In genomic region chr19:57559404-57560025, GRCh38 we compare ENCODE assay signal across 8 cellular contexts. TPM values are rescaled to one million over a fixed set of nuclear protein-coding genes. Genes with fewer than 3 reads are reported as not detected.
DNase-seq lines count a peak whose midpoint lies in the region; ATAC-seq and TF ChIP-seq lines count a peak whose summit lies in the region.

Gene ZNF550 (minus strand): TSS chr19:57559863. CDS start chr19:57559682, 181 bp downstream.

- peaks cover 8% of the 10 kb centered on the region for H3K27me3 Mint-ChIP-seq in activated naive CD8-positive, alpha-beta T cell treated with anti-CD3 and anti-CD28 coated beads, Interleukin-2, amount 50 U/mL, for 24 hours

- no peaks in the 10 kb centered on the region for H4K20me1 ChIP-seq in SU-DHL-6 (ENCODE audit: low read depth, low read length)

- H4K12ac ChIP-seq in trophoblast cell (ENCODE audit: low read depth, low read length) = peak within 1 kb of the TSS; percentile 54

- no peak for TF ChIP-seq CTCF in GM10248 (IDR thresholded peaks at IDR 0.05; ENCODE audit: control extremely low read depth, extremely low read depth, low read depth, missing control alignments)
- TF ChIP-seq CTCF in SU-DHL-6 (IDR thresholded peaks at IDR 0.05; ENCODE audit: insufficient read depth, low read length, poor library complexity, severe bottlenecking) = no peak
- no peak for TF ChIP-seq CTCF in tibial nerve (IDR thresholded peaks at IDR 0.05)

- H4K91ac ChIP-seq in trophoblast cell (ENCODE audit: low read depth, low read length) = peak within 1 kb of the TSS; percentile 28

- DNase-seq in GM10248 (ENCODE audit: extremely low spot score) (peak; percentile 94), NCI-H1105 treated with DMSO at 0.1 percent for 48 hours (lab: John Stamatoyannopoulos, UW) (peak; percentile 85), cardiac septum (ENCODE audit: low spot score) (peak; percentile 94), trophoblast cell (peak; percentile 80 to 91), tibial nerve (ENCODE audit: low spot score in 2 of 2) (peak; percentile 78 to 87)
- peak; percentile 88 for DNase-seq in activated naive CD8-positive, alpha-beta T cell treated with anti-CD3 and anti-CD28 coated beads, Interleukin-2, amount 50 U/mL, for 24 hours

- TF ChIP-seq EP300 in tibial nerve (IDR thresholded peaks at IDR 0.05) = peak; percentile 63 to 68

- TF ChIP-seq POLR2A in tibial nerve (IDR thresholded peaks at IDR 0.05) = peak in 1 of 2 donors; percentile 44

- peaks cover 30% of the 10 kb centered on the region for H3K4me1 Mint-ChIP-seq in activated naive CD8-positive, alpha-beta T cell treated with anti-CD3 and anti-CD28 coated beads, Interleukin-2, amount 50 U/mL, for 24 hours

- peak within 1 kb of the TSS; percentile 28 for H3K4ac ChIP-seq in trophoblast cell (ENCODE audit: low read depth, low read length)

- CTCF ChIA-PET in GM10248 (lab: Yijun Ruan, JAX) = no interaction called here

- no peaks in the 10 kb centered on the region for H3K9me2 ChIP-seq in SU-DHL-6 (replicated peaks; ENCODE audit: insufficient read depth, low read length)

- H2AFZ ChIP-seq in SU-DHL-6 (ENCODE audit: low read depth, low read length, severe bottlenecking) = peak within 1 kb of the TSS; percentile 77
- peak within 1 kb of the TSS; percentile 65 for H2AFZ ChIP-seq in trophoblast cell (ENCODE audit: insufficient read depth, low read length, poor library complexity)

- H3K4me3 ChIP-seq in SU-DHL-6 (ENCODE audit: insufficient read depth, low read length, poor library complexity, severe bottlenecking) (peak within 1 kb of the TSS; percentile 62), trophoblast cell (ENCODE audit: low read depth, low read length) (peak within 1 kb of the TSS; percentile 94), tibial nerve (peak within 1 kb of the TSS; percentile 69 to 97 (median 82))

- peak within 1 kb of the TSS; percentile 90 for H3K27ac Mint-ChIP-seq in activated naive CD8-positive, alpha-beta T cell treated with anti-CD3 and anti-CD28 coated beads, Interleukin-2, amount 50 U/mL, for 24 hours

- H2BK5ac ChIP-seq in trophoblast cell (ENCODE audit: low read depth, low read length, poor library complexity) = no peak within 1 kb of the TSS

- peaks cover 65% of the 10 kb centered on the region for H3K36me3 Mint-ChIP-seq in activated naive CD8-positive, alpha-beta T cell treated with anti-CD3 and anti-CD28 coated beads, Interleukin-2, amount 50 U/mL, for 24 hours (ENCODE audit: low read depth)

- H3K4me3 Mint-ChIP-seq in activated naive CD8-positive, alpha-beta T cell treated with anti-CD3 and anti-CD28 coated beads, Interleukin-2, amount 50 U/mL, for 24 hours = peak within 1 kb of the TSS; percentile 97

- H3K36me3 ChIP-seq in SU-DHL-6 (ENCODE audit: low read length) (peaks cover 5% of the 10 kb centered on the region; the same call in 1 of the 2 replicates), trophoblast cell (ENCODE audit: control insufficient read depth in 1 of 2, insufficient read depth in 2 of 2, low read length in 2 of 2) (peaks cover 7 to 13% of the 10 kb centered on the region in 2 experiments), tibial nerve (peaks cover 0 to 35% (median 11%) of the 10 kb centered on the region in 3 donors)

- H4K8ac ChIP-seq in trophoblast cell (ENCODE audit: low read depth, low read length) = peak within 1 kb of the TSS; percentile 77

- no peak within 1 kb of the TSS for H2AK5ac ChIP-seq in trophoblast cell (ENCODE audit: low read length)

- H3K79me1 ChIP-seq in trophoblast cell (ENCODE audit: low read length) = peaks cover 5% of the 10 kb centered on the region

- intact Hi-C loops in cardiac septum (cut with DNase I) = loop anchor here (2.0 kb wide), 1 partner anchor 33 kb away; the partner anchor contains the start of gene ZNF549

- H3K9me3 Mint-ChIP-seq in activated naive CD8-positive, alpha-beta T cell treated with anti-CD3 and anti-CD28 coated beads, Interleukin-2, amount 50 U/mL, for 24 hours = peaks cover 56% of the 10 kb centered on the region

- WGBS in trophoblast cell (ENCODE audit: extremely low coverage, insufficient coverage, insufficient read length) = no CpG with 5 or more reads among the region's 56 CpGs
- whole genome bisulfite sequencing in tibial nerve, 2 donors = 0 to 1% methylated on average over 25 to 53 of the region's 56 CpGs

- peak; percentile 95 for ATAC-seq in HG02610 (IDR thresholded peaks at IDR 0.05; ENCODE audit: unreplicated experiment)
- ATAC-seq in activated naive CD8-positive, alpha-beta T cell treated with anti-CD3 and anti-CD28 coated beads, Interleukin-2, amount 50 U/mL, for 24 hours = peak; percentile 99

- peak within 1 kb of the TSS; percentile 67 for H3K4me2 ChIP-seq in SU-DHL-6 (ENCODE audit: low read depth, low read length, poor library complexity, severe bottlenecking)
- H3K4me2 ChIP-seq in trophoblast cell (ENCODE audit: low read length) = peak within 1 kb of the TSS; percentile 63

- H2BK12ac ChIP-seq in trophoblast cell (ENCODE audit: low read length) = no peak within 1 kb of the TSS

- peak within 1 kb of the TSS; percentile 58 for H3K18ac ChIP-seq in trophoblast cell (ENCODE audit: low read length)

- H3K14ac ChIP-seq in trophoblast cell (ENCODE audit: low read length) = peak within 1 kb of the TSS; percentile 58

- H3K27ac ChIP-seq in SU-DHL-6 (ENCODE audit: low read depth, low read length) = no peak within 1 kb of the TSS
- H3K27ac ChIP-seq in trophoblast cell (ENCODE audit: low read depth, low read length) = no peak within 1 kb of the TSS
- H3K27ac ChIP-seq in tibial nerve = peak within 1 kb of the TSS in 3 of 4 donors; percentile 65 to 75 (median 67)

- H3K9ac ChIP-seq in SU-DHL-6 (ENCODE audit: low read length) = peak within 1 kb of the TSS; percentile 73
- H3K9ac ChIP-seq in trophoblast cell (ENCODE audit: low read length) = peak within 1 kb of the TSS; percentile 65

- POLR2A ChIA-PET in GM10248 (lab: Yijun Ruan, JAX) = interaction anchor here (1.0 kb wide), 1 partner anchor 60 kb away, joined by 3 read pairs; the partner anchor contains the start of gene ZNF773

- H3K4me1 ChIP-seq in trophoblast cell (ENCODE audit: control insufficient read depth in 1 of 2, insufficient read depth in 2 of 2, low read length in 2 of 2) = peaks cover 2 to 7% of the 10 kb centered on the region in 2 experiments
- H3K4me1 ChIP-seq in tibial nerve = peaks cover 0 to 20% (median 6%) of the 10 kb centered on the region in 4 donors

- no peak within 1 kb of the TSS for H3K23ac ChIP-seq in trophoblast cell (ENCODE audit: low read length)

- H2BK120ac ChIP-seq in trophoblast cell (ENCODE audit: insufficient read depth, low read length, poor library complexity) = peak within 1 kb of the TSS; percentile 16

- H3K27me3 ChIP-seq in SU-DHL-6 (ENCODE audit: low read length) = no peaks in the 10 kb centered on the region
- no peaks in the 10 kb centered on the region for H3K27me3 ChIP-seq in trophoblast cell (ENCODE audit: insufficient read depth, low read length)
- H3K27me3 ChIP-seq in tibial nerve = no peaks in the 10 kb centered on the region

- peaks cover 6% of the 10 kb centered on the region; the same call in 1 of the 2 replicates for H3K79me2 ChIP-seq in SU-DHL-6 (ENCODE audit: insufficient read depth, low read length)
- H3K79me2 ChIP-seq in trophoblast cell (ENCODE audit: control insufficient read depth, insufficient read depth, low read length, poor library complexity) = peaks cover 5% of the 10 kb centered on the region

- no peaks in the 10 kb centered on the region for H3F3A ChIP-seq in SU-DHL-6 (ENCODE audit: insufficient read depth)

- H3K9me3 ChIP-seq in SU-DHL-6 (ENCODE audit: insufficient read depth, low read length) (peaks cover 28% of the 10 kb centered on the region; the same call in 1 of the 2 replicates), trophoblast cell (ENCODE audit: insufficient read depth, low read depth, low read length) (peaks cover 9% of the 10 kb centered on the region), tibial nerve (peaks cover 0 to 64% (median 11%) of the 10 kb centered on the region in 4 donors)

RNA-seq across cellular contexts. Expression of gene ZNF550, which starts in this region (rescaled TPM):
- 9.9 TPM for total RNA-seq in cardiac septum
- polyA plus RNA-seq in trophoblast cell (2013) = 4.0 and 4.1 TPM in 2 replicates
- 10 to 100 TPM in 1 of 4 donors, 1 to 10 TPM in 3; 6.6 to 11.0 (median 8.0) TPM for total RNA-seq in tibial nerve

Comparison
In these comparisons a context has a peak if more than half of its experiments do, and no peak if none do; other contexts are left out.
1. H3K27ac ChIP-seq: peak in tibial nerve (3 of 4); none in SU-DHL-6 (single experiment) and trophoblast cell (single experiment).
2. Peak in every context shown above with its lines, with median percentiles within 50 percentile points of each other: DNase-seq and H3K4me3 ChIP-seq.